Comparison of ENCODE assay signal across 10 cellular contexts in the genomic region with DNA sequence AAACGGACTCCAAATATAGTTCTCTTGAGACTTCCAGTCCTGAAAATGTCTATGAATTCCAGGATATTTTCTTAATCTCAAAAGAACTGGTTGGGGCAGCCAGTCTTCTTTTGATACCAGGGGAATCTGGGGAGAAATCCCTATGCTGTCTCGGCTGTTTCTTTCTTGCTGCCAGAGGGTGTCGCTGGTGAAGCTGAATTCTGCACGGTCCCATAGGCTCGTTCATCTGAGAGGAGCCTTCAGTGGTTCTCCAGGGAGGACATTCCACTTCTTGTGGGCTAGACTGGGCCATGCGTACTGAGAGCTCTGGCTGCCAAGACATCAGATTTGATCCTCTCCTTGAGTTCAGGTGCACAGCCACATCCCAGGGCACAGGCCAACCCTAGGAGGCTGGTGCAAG.
DNase-seq lines count a peak whose midpoint lies in the region; ATAC-seq, FAIRE-seq and TF ChIP-seq lines count a peak whose summit lies in the region.
"Had no signal": no experiment of that assay in that cellular context is flagged by ENCODE, and none has a peak within 500 bp of the region (broad histone marks: within the 10 kb centered on the region; RNA-seq: fewer than 3 reads in every experiment).

No MANE protein-coding gene starts in this region.

- no peak overlapping the region for H3K4me2 ChIP-seq in MM.1S (ENCODE audit: low read depth, low read length)
- H3K4me2 ChIP-seq in endothelial cell of umbilical vein (ENCODE audit: insufficient read depth, low read length), result no peak overlapping the region
- no peak overlapping the region for H3K4me2 ChIP-seq in neural progenitor cell

- no peaks in the 10 kb centered on the region for H3K4me1 ChIP-seq in MM.1S (ENCODE audit: low read length)
- no peaks in the 10 kb centered on the region for H3K4me1 ChIP-seq in endothelial cell of umbilical vein (ENCODE audit: control insufficient read depth, extremely low read depth, insufficient read depth, low read length)
- H3K4me1 ChIP-seq in neural progenitor cell, result peaks cover 29% of the 10 kb centered on the region

- H3K4me3 Mint-ChIP-seq in neural progenitor cell, result no peak overlapping the region
- H3K4me3 Mint-ChIP-seq in activated naive CD8-positive, alpha-beta T cell treated with anti-CD3 and anti-CD28 coated beads, Interleukin-2, amount 50 U/mL, for 24 hours, result no peak overlapping the region
- H3K4me3 Mint-ChIP-seq: IgD-negative memory B cell had no signal

- CTCF ChIA-PET in endothelial cell of umbilical vein (lab: Charles Lee), result interaction anchor here (0.7 to 3.6 kb wide), 7 partner anchors 61 to 1119 kb away, joined by 3 to 47 read pairs (median 5); no protein-coding TSS in a partner anchor

- no peak overlapping the region for H3K27ac Mint-ChIP-seq in neural progenitor cell
- no peak overlapping the region for H3K27ac Mint-ChIP-seq in activated naive CD8-positive, alpha-beta T cell treated with anti-CD3 and anti-CD28 coated beads, Interleukin-2, amount 50 U/mL, for 24 hours
- H3K27ac Mint-ChIP-seq: IgD-negative memory B cell had no signal

- dilution Hi-C loops in endothelial cell of umbilical vein (cut with MboI; ENCODE audit: extremely low pct_ligation_motif_present, low sequenced_read_pairs), result no loop called here

- no peaks in the 10 kb centered on the region for H3K9me1 ChIP-seq in endothelial cell of umbilical vein (replicated peaks; ENCODE audit: control insufficient read depth, extremely low read depth, insufficient read depth, low read length)

- H3K9ac ChIP-seq in MM.1S (ENCODE audit: low read length) (no peak overlapping the region), endothelial cell of umbilical vein (replicated peaks; ENCODE audit: extremely low read depth, insufficient read depth, low read length) (no peak overlapping the region), neural progenitor cell (no peak overlapping the region)

- H3K36me3 Mint-ChIP-seq in neural progenitor cell, result no peaks in the 10 kb centered on the region
- no peaks in the 10 kb centered on the region for H3K36me3 Mint-ChIP-seq in activated naive CD8-positive, alpha-beta T cell treated with anti-CD3 and anti-CD28 coated beads, Interleukin-2, amount 50 U/mL, for 24 hours (ENCODE audit: low read depth)
- H3K36me3 Mint-ChIP-seq: IgD-negative memory B cell had no signal

- H3K9me3 Mint-ChIP-seq in neural progenitor cell, result no peaks in the 10 kb centered on the region
- H3K9me3 Mint-ChIP-seq in activated naive CD8-positive, alpha-beta T cell treated with anti-CD3 and anti-CD28 coated beads, Interleukin-2, amount 50 U/mL, for 24 hours, result no peaks in the 10 kb centered on the region

- H4K20me1 ChIP-seq in MM.1S (ENCODE audit: insufficient read depth, low read length) (no peaks in the 10 kb centered on the region), endothelial cell of umbilical vein (replicated peaks; ENCODE audit: control insufficient read depth, extremely low read depth, insufficient read depth, low read length) (no peaks in the 10 kb centered on the region), neural progenitor cell (ENCODE audit: low read depth) (no peaks in the 10 kb centered on the region)

- POLR2A ChIA-PET in endothelial cell of umbilical vein (lab: Charles Lee), result no interaction called here

- H3K9me2 ChIP-seq in MM.1S (replicated peaks; ENCODE audit: insufficient read depth, low read length), result no peaks in the 10 kb centered on the region

- DNase-seq in ELF-1 (ENCODE audit: low read depth, low spot score), result peak; percentile 71
- DNase-seq in MM.1S, result peak; percentile 20
- peak; percentile 29 for DNase-seq in endothelial cell of umbilical vein (ENCODE audit: low read depth, low spot score)
- DNase-seq in neural progenitor cell (ENCODE audit: low spot score), result peak; percentile 63
- no peak for DNase-seq in NCI-H2171 treated with DMSO at 0.1 percent for 48 hours (lab: John Stamatoyannopoulos, UW)
- DNase-seq in activated naive CD8-positive, alpha-beta T cell treated with anti-CD3 and anti-CD28 coated beads, Interleukin-2, amount 50 U/mL, for 24 hours, result no peak

- H2AFZ ChIP-seq in MM.1S (ENCODE audit: low read length) (no peak overlapping the region), endothelial cell of umbilical vein (ENCODE audit: low read depth, low read length) (no peak overlapping the region), neural progenitor cell (replicated peaks) (no peak overlapping the region)

- no peaks in the 10 kb centered on the region for H3K36me3 ChIP-seq in MM.1S (replicated peaks; ENCODE audit: insufficient read depth, low read length)
- H3K36me3 ChIP-seq in endothelial cell of umbilical vein (ENCODE audit: control insufficient read depth in 2 of 2, extremely low read depth in 1 of 2, insufficient read depth in 2 of 2, low read length in 2 of 2), result no peaks in the 10 kb centered on the region
- H3K36me3 ChIP-seq in neural progenitor cell, result no peaks in the 10 kb centered on the region

- no TSS peak for BruUV-seq in endothelial cell of umbilical vein (replicated peaks; lab: Mats Ljungman, UMichigan)

- H3K27me3 ChIP-seq in MM.1S (replicated peaks; ENCODE audit: insufficient read depth, low read length) (no peaks in the 10 kb centered on the region), endothelial cell of umbilical vein (ENCODE audit: control insufficient read depth in 2 of 2, insufficient read depth in 2 of 2, low read length in 2 of 2) (no peaks in the 10 kb centered on the region), neural progenitor cell (no peaks in the 10 kb centered on the region)

- ATAC-seq in HG02763 (IDR thresholded peaks at IDR 0.05; ENCODE audit: unreplicated experiment) (no peak), HG03175 (IDR thresholded peaks at IDR 0.05; ENCODE audit: unreplicated experiment) (no peak)
- no peak for ATAC-seq in activated naive CD8-positive, alpha-beta T cell treated with anti-CD3 and anti-CD28 coated beads, Interleukin-2, amount 50 U/mL, for 24 hours

- H3F3A ChIP-seq in MM.1S (ENCODE audit: insufficient read depth, low read length), result no peaks in the 10 kb centered on the region
- H3F3A ChIP-seq in neural progenitor cell (ENCODE audit: low read depth), result peaks cover 21% of the 10 kb centered on the region

- H3K4me3 ChIP-seq in MM.1S (ENCODE audit: low read length), result no peak overlapping the region
- H3K4me3 ChIP-seq in endothelial cell of umbilical vein (replicated peaks in 1 of 3; ENCODE audit: insufficient read depth in 1 of 3, low read depth in 1 of 3, low read length in 3 of 3), result no peak overlapping the region
- H3K4me3 ChIP-seq in neural progenitor cell, result no peak overlapping the region

- TF ChIP-seq CTCF in MM.1S (IDR thresholded peaks at IDR 0.05; ENCODE audit: low read length) (peak; percentile 55), endothelial cell of umbilical vein (IDR thresholded peaks at IDR 0.05; ENCODE audit: extremely low read depth in 1 of 2, insufficient read depth in 1 of 2, low read depth in 1 of 2, low read length in 2 of 2) (peak; percentile 17 to 26), neural progenitor cell (IDR thresholded peaks at IDR 0.05) (peak; percentile 65)

- H3K27ac ChIP-seq in MM.1S (ENCODE audit: low read length) (no peak overlapping the region), endothelial cell of umbilical vein (ENCODE audit: insufficient read depth, low read depth, low read length) (no peak overlapping the region), neural progenitor cell (no peak overlapping the region)

- intact Hi-C loops in endothelial cell of umbilical vein (cut with micrococcal nuclease), result loop anchor here (1.0 to 2.0 kb wide), 5 partner anchors 61 to 1093 kb away; no protein-coding TSS in a partner anchor

- peaks cover 10% of the 10 kb centered on the region for H3K27me3 Mint-ChIP-seq in neural progenitor cell (ENCODE audit: insufficient read depth, low read depth)
- H3K27me3 Mint-ChIP-seq in activated naive CD8-positive, alpha-beta T cell treated with anti-CD3 and anti-CD28 coated beads, Interleukin-2, amount 50 U/mL, for 24 hours, result no peaks in the 10 kb centered on the region

- H3K9me3 ChIP-seq in MM.1S (replicated peaks; ENCODE audit: insufficient read depth, low read length), result no peaks in the 10 kb centered on the region
- H3K9me3 ChIP-seq in endothelial cell of umbilical vein (replicated peaks; ENCODE audit: control insufficient read depth, insufficient read depth, low read length), result no peaks in the 10 kb centered on the region
- no peaks in the 10 kb centered on the region for H3K9me3 ChIP-seq in neural progenitor cell (ENCODE audit: low read depth)

- FAIRE-seq in endothelial cell of umbilical vein (lab: Jason Lieb, UNC), result no peak
- FAIRE-seq: endometrium had no signal

- H3K79me2 ChIP-seq in MM.1S (ENCODE audit: low read length) (no peaks in the 10 kb centered on the region), endothelial cell of umbilical vein (ENCODE audit: control insufficient read depth, insufficient read depth, low read length) (no peaks in the 10 kb centered on the region), neural progenitor cell (ENCODE audit: low read depth) (no peaks in the 10 kb centered on the region)

- no peak for TF ChIP-seq POLR2A in endothelial cell of umbilical vein (IDR thresholded peaks at IDR 0.05; ENCODE audit: low read depth, low read length)

- peaks cover 20% of the 10 kb centered on the region for H3K4me1 Mint-ChIP-seq in neural progenitor cell
- no peaks in the 10 kb centered on the region for H3K4me1 Mint-ChIP-seq in activated naive CD8-positive, alpha-beta T cell treated with anti-CD3 and anti-CD28 coated beads, Interleukin-2, amount 50 U/mL, for 24 hours
- H3K4me1 Mint-ChIP-seq: IgD-negative memory B cell had no signal

TF ChIP-seq in endothelial cell of umbilical vein, 7 proteins besides CTCF, POLR2A, EP300 and RAD21:
- TF ChIP-seq FOS (IDR thresholded peaks at IDR 0.05; ENCODE audit: borderline replicate concordance, insufficient read depth, low read length) (no peak), GATA2 (IDR thresholded peaks at IDR 0.05; ENCODE audit: insufficient read depth, insufficient read length, low read depth, low read length) (no peak), JUN (IDR thresholded peaks at IDR 0.05; ENCODE audit: borderline replicate concordance, insufficient read depth, insufficient read length, low read depth) (no peak), POLR2AphosphoS5 (IDR thresholded peaks at IDR 0.05; ENCODE audit: insufficient read depth, low read depth, low read length) (no peak)
- TF ChIP-seq, protein P1, sequence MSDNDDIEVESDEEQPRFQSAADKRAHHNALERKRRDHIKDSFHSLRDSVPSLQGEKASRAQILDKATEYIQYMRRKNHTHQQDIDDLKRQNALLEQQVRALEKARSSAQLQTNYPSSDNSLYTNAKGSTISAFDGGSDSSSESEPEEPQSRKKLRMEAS (IDR thresholded peaks at IDR 0.05; ENCODE audit: insufficient read depth, insufficient read length), result no peak

Comparison
In these comparisons a context has a peak if more than half of its experiments do, and no peak if none do; other contexts are left out.
1. DNase-seq: peak in ELF-1 (single experiment), MM.1S (single experiment), endothelial cell of umbilical vein (single experiment) and neural progenitor cell (single experiment); none in NCI-H2171 treated with DMSO at 0.1 percent for 48 hours (single experiment) and activated naive CD8-positive, alpha-beta T cell treated with anti-CD3 and anti-CD28 coated beads, Interleukin-2, amount 50 U/mL, for 24 hours (single experiment).
2. Peak in every context shown above with its lines, with median percentiles within 50 percentile points of each other: CTCF ChIP-seq.